1 cellular context compared by ENCODE assay signal in the genomic region with DNA sequence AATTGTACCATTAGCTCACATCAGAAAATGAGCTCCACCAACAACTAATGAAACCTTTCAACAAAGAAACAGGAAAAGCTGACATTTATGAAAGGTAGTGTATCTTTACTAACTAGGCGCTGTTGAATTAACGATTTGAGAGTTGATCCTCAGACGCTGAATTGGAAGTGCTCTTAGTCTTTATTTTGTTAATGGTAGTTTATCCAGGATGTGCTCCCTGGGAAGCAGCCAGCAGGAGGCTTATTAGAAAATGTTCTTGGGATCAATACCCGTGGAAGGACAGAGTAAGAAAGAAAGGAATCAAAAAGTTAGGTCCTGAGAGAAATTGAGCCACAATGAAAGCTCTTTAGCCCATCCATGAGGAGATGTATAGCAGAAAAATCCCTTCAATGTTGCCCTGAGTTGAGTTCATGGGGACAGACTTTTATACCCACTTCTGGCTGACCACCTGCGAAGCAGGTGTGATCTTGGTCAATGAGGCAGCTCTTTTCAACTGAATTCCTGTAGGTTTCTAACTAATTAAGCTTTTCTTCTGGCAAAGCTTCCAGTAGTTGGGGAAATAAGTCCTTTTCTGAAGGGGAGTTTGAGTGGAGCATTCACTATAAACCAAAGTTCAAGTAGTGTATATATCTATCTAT.
TF ChIP-seq lines count a peak whose summit lies in the region.

No MANE protein-coding gene starts in this region.

TF ChIP-seq in WTC11, 78 proteins besides CTCF, POLR2A, EP300 and RAD21 (continued from another document):
- TF ChIP-seq, protein P1, sequence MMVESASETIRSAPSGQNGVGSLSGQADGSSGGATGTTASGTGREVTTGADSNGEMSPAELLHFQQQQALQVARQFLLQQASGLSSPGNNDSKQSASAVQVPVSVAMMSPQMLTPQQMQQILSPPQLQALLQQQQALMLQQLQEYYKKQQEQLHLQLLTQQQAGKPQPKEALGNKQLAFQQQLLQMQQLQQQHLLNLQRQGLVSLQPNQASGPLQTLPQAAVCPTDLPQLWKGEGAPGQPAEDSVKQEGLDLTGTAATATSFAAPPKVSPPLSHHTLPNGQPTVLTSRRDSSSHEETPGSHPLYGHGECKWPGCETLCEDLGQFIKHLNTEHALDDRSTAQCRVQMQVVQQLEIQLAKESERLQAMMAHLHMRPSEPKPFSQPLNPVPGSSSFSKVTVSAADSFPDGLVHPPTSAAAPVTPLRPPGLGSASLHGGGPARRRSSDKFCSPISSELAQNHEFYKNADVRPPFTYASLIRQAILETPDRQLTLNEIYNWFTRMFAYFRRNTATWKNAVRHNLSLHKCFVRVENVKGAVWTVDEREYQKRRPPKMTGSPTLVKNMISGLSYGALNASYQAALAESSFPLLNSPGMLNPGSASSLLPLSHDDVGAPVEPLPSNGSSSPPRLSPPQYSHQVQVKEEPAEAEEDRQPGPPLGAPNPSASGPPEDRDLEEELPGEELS (CRISPR knock-in tag; IDR thresholded peaks at IDR 0.05): no peak
- no peak for TF ChIP-seq ZNF425 (CRISPR knock-in tag; conservative IDR thresholded peaks at IDR 0.05)
